8 cellular contexts compared by ENCODE assay signal in genomic region chr4:55397024-55397520, GRCh38. TPM values are rescaled to one million over a fixed set of nuclear protein-coding genes. Genes with fewer than 3 reads are reported as not detected.
A peak's percentile ranks its signal among the peaks of the same experiment; 100 is the strongest.
DNase-seq lines count a peak whose midpoint lies in the region; ATAC-seq and TF ChIP-seq lines count a peak whose summit lies in the region.

No MANE protein-coding gene starts in this region.

- H3K9me3 ChIP-seq in WERI-Rb-1 (ENCODE audit: severe bottlenecking) = no peaks in the 10 kb centered on the region

- peak overlapping the region; percentile 82 for H3K27ac Mint-ChIP-seq in activated CD8-positive, alpha-beta memory T cell treated with anti-CD3 and anti-CD28 coated beads, Interleukin-2, amount 10 ng/mL, durations not matched to agents 7 days and 5 days

- H3K27ac ChIP-seq in WERI-Rb-1 = no peak overlapping the region

- no peaks in the 10 kb centered on the region for H3K27me3 Mint-ChIP-seq in activated CD8-positive, alpha-beta memory T cell treated with anti-CD3 and anti-CD28 coated beads, Interleukin-2, amount 10 ng/mL, durations not matched to agents 7 days and 5 days

- peaks cover 45% of the 10 kb centered on the region for H3K4me1 Mint-ChIP-seq in activated CD8-positive, alpha-beta memory T cell treated with anti-CD3 and anti-CD28 coated beads, Interleukin-2, amount 10 ng/mL, durations not matched to agents 7 days and 5 days

- CTCF ChIA-PET in activated CD8-positive, alpha-beta memory T cell treated with anti-CD3 and anti-CD28 coated beads, Interleukin-2, amount 10 ng/mL, durations not matched to agents 7 days and 5 days (lab: Charles Lee) = interaction anchor here (1.4 to 5.4 kb wide), 2 partner anchors 9 to 50 kb away, joined by 6 to 41 read pairs; partner anchors contain the start of gene SRD5A3

- no peaks in the 10 kb centered on the region for H3K27me3 ChIP-seq in WERI-Rb-1 (ENCODE audit: insufficient read depth, low read depth, severe bottlenecking)

- no peak for DNase-seq in activated CD8-positive, alpha-beta memory T cell treated with anti-CD3 and anti-CD28 coated beads, Interleukin-2, amount 10 ng/mL, durations not matched to agents 7 days and 5 days
- no peak for DNase-seq in activated CD8-positive, alpha-beta memory T cell treated with anti-CD3 and anti-CD28 coated beads, Interleukin-2, amount 50 U/mL, for 4 hours
- no peak for DNase-seq in WERI-Rb-1
- peak; percentile 23 for DNase-seq in fibroblast of villous mesenchyme (ENCODE audit: low read depth)
- DNase-seq in retina = peak; percentile 48
- DNase-seq in NCI-H1436 (lab: John Stamatoyannopoulos, UW) = no peak
- DNase-seq in stimulated activated CD4-positive, alpha-beta T cell treated with anti-CD3 and anti-CD28 coated beads, Interleukin-15, amount 100 ng/mL, for 24 hours = no peak

- peak overlapping the region; percentile 94 for H3K4me3 Mint-ChIP-seq in activated CD8-positive, alpha-beta memory T cell treated with anti-CD3 and anti-CD28 coated beads, Interleukin-2, amount 10 ng/mL, durations not matched to agents 7 days and 5 days

- peaks cover 29% of the 10 kb centered on the region for H3K36me3 ChIP-seq in WERI-Rb-1

- TF ChIP-seq CTCF in WERI-Rb-1 (IDR thresholded peaks at IDR 0.05; ENCODE audit: low read depth, low read length) (no peak), fibroblast of villous mesenchyme (IDR thresholded peaks at IDR 0.05; ENCODE audit: insufficient read depth, low read depth, low read length) (no peak)

- no peak for ATAC-seq in activated CD8-positive, alpha-beta memory T cell treated with anti-CD3 and anti-CD28 coated beads, Interleukin-2, amount 10 ng/mL, durations not matched to agents 7 days and 5 days
- ATAC-seq in GM21381 (IDR thresholded peaks at IDR 0.05; ENCODE audit: unreplicated experiment) = no peak

- H3K36me3 Mint-ChIP-seq in activated CD8-positive, alpha-beta memory T cell treated with anti-CD3 and anti-CD28 coated beads, Interleukin-2, amount 10 ng/mL, durations not matched to agents 7 days and 5 days = peaks cover 31% of the 10 kb centered on the region

- no peaks in the 10 kb centered on the region for H3K9me3 Mint-ChIP-seq in activated CD8-positive, alpha-beta memory T cell treated with anti-CD3 and anti-CD28 coated beads, Interleukin-2, amount 10 ng/mL, durations not matched to agents 7 days and 5 days (ENCODE audit: low read depth)

- peak overlapping the region; percentile 77 for H3K4me3 ChIP-seq in WERI-Rb-1 (ENCODE audit: low read depth, low read length)
- H3K4me3 ChIP-seq in fibroblast of villous mesenchyme (ENCODE audit: low read depth, low read length) = peak overlapping the region; percentile 92

RNA-seq across cellular contexts. Expression of gene TMEM165, which starts 1.3 kb away (rescaled TPM):
- total RNA-seq in activated CD8-positive, alpha-beta memory T cell treated with anti-CD3 and anti-CD28 coated beads, Interleukin-2, amount 10 ng/mL, durations not matched to agents 7 days and 5 days = 10 to 100 TPM; 77.2 to 82.2 TPM
- 123 and 186 TPM in 2 replicates for total RNA-seq in fibroblast of villous mesenchyme

RNA-seq across cellular contexts. Expression of gene SRD5A3, which starts 51.0 kb away (rescaled TPM):
- 1 to 10 TPM; 8.8 to 9.7 TPM for total RNA-seq in activated CD8-positive, alpha-beta memory T cell treated with anti-CD3 and anti-CD28 coated beads, Interleukin-2, amount 10 ng/mL, durations not matched to agents 7 days and 5 days
- 6.8 and 8.6 TPM in 2 replicates for total RNA-seq in fibroblast of villous mesenchyme

Comparison
In these comparisons a context has a peak if more than half of its experiments do, and no peak if none do; other contexts are left out.
1. DNase-seq: peak in fibroblast of villous mesenchyme (single experiment) and retina (single experiment); none in activated CD8-positive, alpha-beta memory T cell treated with anti-CD3 and anti-CD28 coated beads, Interleukin-2, amount 10 ng/mL, durations not matched to agents 7 days and 5 days (single experiment), activated CD8-positive, alpha-beta memory T cell treated with anti-CD3 and anti-CD28 coated beads, Interleukin-2, amount 50 U/mL, for 4 hours (single experiment), WERI-Rb-1 (single experiment), NCI-H1436 (single experiment) and stimulated activated CD4-positive, alpha-beta T cell treated with anti-CD3 and anti-CD28 coated beads, Interleukin-15, amount 100 ng/mL, for 24 hours (single experiment).